Comparison of ENCODE assay signal across 8 cellular contexts in genomic region chr15:56243774-56244236, GRCh38. TPM values are rescaled to one million over a fixed set of nuclear protein-coding genes. Genes with fewer than 3 reads are reported as not detected.
DNase-seq lines count a peak whose midpoint lies in the region; ATAC-seq and TF ChIP-seq lines count a peak whose summit lies in the region.

RFX7 (minus strand) TSS chr15:56243879; CDS start chr15:56243285, 594 bp downstream.

- H3K4me1 ChIP-seq in Caco-2 (peaks cover 25% of the 10 kb centered on the region), thoracic aorta (ENCODE audit: control insufficient read depth in 1 of 2, low read depth in 2 of 2) (peaks cover 20 to 22% of the 10 kb centered on the region in 2 donors)

- intact Hi-C loops in Caco-2 (cut with micrococcal nuclease; ENCODE audit: unreplicated experiment), result no loop called here

- peak; percentile 78 to 89 for DNase-seq in Caco-2
- peak; percentile 76 for DNase-seq in SK-N-DZ (ENCODE audit: low spot score)
- peak; percentile 86 for DNase-seq in activated naive CD4-positive, alpha-beta T cell treated with anti-CD3 and anti-CD28 coated beads, Interleukin-2, amount 50 U/mL, for 16 hours
- DNase-seq in glomerular visceral epithelial cell (ENCODE audit: extremely low spot score), result peak; percentile 79
- peak; percentile 34 for DNase-seq in omental fat pad (ENCODE audit: low spot score)
- DNase-seq in thoracic aorta (ENCODE audit: low spot score), result peak; percentile 15

- POLR2A ChIA-PET in Caco-2 (lab: Charles Lee), result no interaction called here

- peaks cover 14% of the 10 kb centered on the region for H3K4me1 Mint-ChIP-seq in Caco-2 (ENCODE audit: low read depth, unreplicated experiment)
- H3K4me1 Mint-ChIP-seq in IgD-negative memory B cell, result peaks cover 23 to 35% (median 31%) of the 10 kb centered on the region in 3 donors

- no TSS peak for BruUV-seq in Caco-2 (replicated peaks; lab: Mats Ljungman, UMichigan)

- H3K36me3 Mint-ChIP-seq in Caco-2 (ENCODE audit: insufficient read depth, unreplicated experiment) (no peaks in the 10 kb centered on the region), IgD-negative memory B cell (no peaks in the 10 kb centered on the region)

- H3K36me3 ChIP-seq in Caco-2 (ENCODE audit: control insufficient read depth, insufficient read depth, low read length) (no peaks in the 10 kb centered on the region), thoracic aorta (no peaks in the 10 kb centered on the region)

- H3K9me3 Mint-ChIP-seq in Caco-2 (ENCODE audit: unreplicated experiment) (no peaks in the 10 kb centered on the region), IgD-negative memory B cell (no peaks in the 10 kb centered on the region)

- H3K4me3 Mint-ChIP-seq in Caco-2 (ENCODE audit: unreplicated experiment) (peak within 1 kb of the TSS; percentile 82), IgD-negative memory B cell (peak within 1 kb of the TSS; percentile 91 to 96 (median 93))

- H3K9me3 ChIP-seq in Caco-2, result no peaks in the 10 kb centered on the region
- no peaks in the 10 kb centered on the region for H3K9me3 ChIP-seq in thoracic aorta

- H3K27ac ChIP-seq in thoracic aorta, result peak within 1 kb of the TSS; percentile 82 to 83

- H3K27me3 ChIP-seq in Caco-2 (replicated peaks; ENCODE audit: control insufficient read depth, insufficient read depth, low read length) (no peaks in the 10 kb centered on the region), thoracic aorta (replicated peaks; ENCODE audit: insufficient read depth) (no peaks in the 10 kb centered on the region)

- CTCF ChIA-PET in Caco-2 (lab: Charles Lee), result interaction anchor here (1.3 kb wide), 1 partner anchor 189 kb away, joined by 3 read pairs; no protein-coding TSS in a partner anchor

- TF ChIP-seq CTCF in Caco-2 (IDR thresholded peaks at IDR 0.05; ENCODE audit: insufficient read depth in 1 of 2, low read depth in 1 of 2, low read length in 1 of 2, severe bottlenecking in 1 of 2, unreplicated experiment in 1 of 2) (no peak), omental fat pad (IDR thresholded peaks at IDR 0.05) (no peak), thoracic aorta (IDR thresholded peaks at IDR 0.05) (no peak)

- H3K27me3 Mint-ChIP-seq in Caco-2 (ENCODE audit: insufficient read depth, unreplicated experiment), result no peaks in the 10 kb centered on the region
- H3K27me3 Mint-ChIP-seq in IgD-negative memory B cell, result no peaks in the 10 kb centered on the region

- H3K27ac Mint-ChIP-seq in Caco-2 (ENCODE audit: unreplicated experiment) (peak within 1 kb of the TSS; percentile 32), IgD-negative memory B cell (peak within 1 kb of the TSS; percentile 78 to 95 (median 85))

- ATAC-seq in GM21381 (IDR thresholded peaks at IDR 0.05; ENCODE audit: unreplicated experiment), result peak; percentile 52
- ATAC-seq in omental fat pad (ENCODE audit: low FRiP score), result peak; percentile 94
- ATAC-seq in thoracic aorta (ENCODE audit: insufficient number of reproducible peaks, low FRiP score, low read depth), result peak; percentile 61

- peak within 1 kb of the TSS; percentile 83 for H3K4me3 ChIP-seq in Caco-2 (ENCODE audit: low read depth, low read length)
- peak within 1 kb of the TSS; percentile 96 for H3K4me3 ChIP-seq in thoracic aorta

RNA-seq across cellular contexts. Expression of gene RFX7, which starts in this region (rescaled TPM):
- total RNA-seq in Caco-2 (2022) (8.7 and 10.3 TPM in 2 replicates), omental fat pad (10 to 100 TPM in 1 of 4 donors, 1 to 10 TPM in 3; 5.3 to 12.9 (median 7.7) TPM), thoracic aorta (1 to 10 TPM; 7.0 to 8.0 TPM)
- polyA plus RNA-seq in IgD-negative memory B cell, result 3.4 TPM
- 8.2 and 8.7 TPM in 2 replicates for polyA plus RNA-seq in SK-N-DZ (2014; cell fraction: cytosol; rRNA removed)
- 11.5 and 15.4 TPM in 2 replicates for polyA plus RNA-seq in SK-N-DZ (2014; cell fraction: nucleus; rRNA removed)

Comparison
In these comparisons a context has a peak if more than half of its experiments do, and no peak if none do; other contexts are left out.
1. Peak in every context shown above with its lines: DNase-seq, ATAC-seq, H3K4me3 ChIP-seq and H3K27ac ChIP-seq.
2. DNase-seq: peak in every context shown above with its lines; median percentile 86 in activated naive CD4-positive, alpha-beta T cell treated with anti-CD3 and anti-CD28 coated beads, Interleukin-2, amount 50 U/mL, for 16 hours; 84 in Caco-2; 79 in glomerular visceral epithelial cell; 76 in SK-N-DZ; 34 in omental fat pad; 15 in thoracic aorta.